19 cellular contexts compared by ENCODE assay signal in the genomic region with DNA sequence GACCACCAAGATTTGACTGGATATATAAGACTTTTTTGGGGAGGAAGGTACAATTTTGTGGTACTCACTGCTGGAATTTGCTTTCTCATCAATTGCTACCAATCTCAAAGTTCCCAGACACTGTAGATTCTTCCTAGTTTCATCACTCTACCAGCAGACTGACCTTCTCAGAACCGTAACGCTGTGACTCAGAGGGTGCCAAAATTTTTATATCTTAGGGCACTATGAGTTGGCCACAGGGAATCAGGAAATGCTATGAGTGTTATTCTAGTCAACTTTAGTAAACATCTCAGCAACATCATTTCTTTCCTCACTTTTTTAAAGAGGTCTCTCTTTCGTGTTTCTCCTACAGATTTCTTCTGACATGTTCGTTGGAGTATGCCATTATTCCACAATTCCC.
DNase-seq lines count a peak whose midpoint lies in the region; ATAC-seq and TF ChIP-seq lines count a peak whose summit lies in the region.
"Had no signal": no experiment of that assay in that cellular context is flagged by ENCODE, and none has a peak within 500 bp of the region (broad histone marks: within the 10 kb centered on the region; RNA-seq: fewer than 3 reads in every experiment).

No MANE protein-coding gene starts in this region.

- H3K27me3 ChIP-seq in RWPE2 (ENCODE audit: insufficient read depth, poor library complexity, severe bottlenecking), result no peaks in the 10 kb centered on the region
- no peaks in the 10 kb centered on the region for H3K27me3 ChIP-seq in skeletal muscle satellite cell (ENCODE audit: control insufficient read depth, insufficient read depth, low read length)

- peak overlapping the region; percentile 30 for H3K9ac ChIP-seq in skeletal muscle satellite cell (ENCODE audit: low read depth, low read length)

- TF ChIP-seq CTCF in RWPE2 (IDR thresholded peaks at IDR 0.05; ENCODE audit: poor library complexity, severe bottlenecking) (no peak), fibroblast of pulmonary artery (IDR thresholded peaks at IDR 0.05; ENCODE audit: low read length, missing control alignments) (no peak)

- H3K4me1 ChIP-seq in RWPE2 (ENCODE audit: insufficient read depth, poor library complexity, severe bottlenecking) (no peaks in the 10 kb centered on the region), skeletal muscle satellite cell (ENCODE audit: control insufficient read depth, insufficient read depth, low read length) (peaks cover 11% of the 10 kb centered on the region)
- H3K4me1 ChIP-seq: lower lobe of right lung had no signal

- no peak overlapping the region for H3K4me3 ChIP-seq in RWPE2 (ENCODE audit: severe bottlenecking)
- no peak overlapping the region for H3K4me3 ChIP-seq in fibroblast of pulmonary artery (replicated peaks; ENCODE audit: low read depth, low read length)
- H3K4me3 ChIP-seq in skeletal muscle satellite cell (ENCODE audit: low read length), result no peak overlapping the region
- H3K4me3 ChIP-seq: lower lobe of right lung, thoracic aorta had no signal

- no peak overlapping the region for H3K27ac ChIP-seq in RWPE2 (ENCODE audit: poor library complexity, severe bottlenecking)
- H3K27ac ChIP-seq: lower lobe of right lung, thoracic aorta, VCaP had no signal

- H3K4me2 ChIP-seq in skeletal muscle satellite cell (ENCODE audit: low read length), result no peak overlapping the region

- peak; percentile 84 for ATAC-seq in RWPE2 (ENCODE audit: low read depth)
- ATAC-seq in GM21576 (IDR thresholded peaks at IDR 0.05; ENCODE audit: unreplicated experiment), result no peak
- no peak for ATAC-seq in HG02884 (IDR thresholded peaks at IDR 0.05; ENCODE audit: unreplicated experiment)
- no peak for ATAC-seq in GM19328 (IDR thresholded peaks at IDR 0.05; ENCODE audit: unreplicated experiment)
- ATAC-seq: CD8-positive, alpha-beta T cell; lower lobe of right lung; right cardiac atrium had no signal

- DNase-seq in HCEC 1CT (peak; percentile 92), RWPE2 (ENCODE audit: low spot score) (no peak), fibroblast of pulmonary artery (ENCODE audit: low read depth) (peak; percentile 55)
- DNase-seq: activated CD8-positive, alpha-beta memory T cell treated with anti-CD3 and anti-CD28 coated beads for 24 hours; activated effector memory CD4-positive, alpha-beta T cell treated with Interleukin-2 at 50 U/mL for 16 hours; anterior cingulate cortex; CD8-positive, alpha-beta T cell; GOT3; lower lobe of right lung; NCI-H187; NCI-H526; OCI-M1; right cardiac atrium had no signal

- H3K9me3 ChIP-seq in RWPE2 (ENCODE audit: severe bottlenecking), result no peaks in the 10 kb centered on the region
- no peaks in the 10 kb centered on the region for H3K9me3 ChIP-seq in skeletal muscle satellite cell (replicated peaks; ENCODE audit: low read length)
- H3K9me3 ChIP-seq: lower lobe of right lung, thoracic aorta had no signal

- H3K36me3 ChIP-seq in RWPE2 (ENCODE audit: low read depth) (no peaks in the 10 kb centered on the region), skeletal muscle satellite cell (ENCODE audit: insufficient read depth, low read length) (no peaks in the 10 kb centered on the region)
- H3K36me3 ChIP-seq: lower lobe of right lung, thoracic aorta had no signal
